Comparison of ENCODE assay signal across 13 cellular contexts in the genomic region with DNA sequence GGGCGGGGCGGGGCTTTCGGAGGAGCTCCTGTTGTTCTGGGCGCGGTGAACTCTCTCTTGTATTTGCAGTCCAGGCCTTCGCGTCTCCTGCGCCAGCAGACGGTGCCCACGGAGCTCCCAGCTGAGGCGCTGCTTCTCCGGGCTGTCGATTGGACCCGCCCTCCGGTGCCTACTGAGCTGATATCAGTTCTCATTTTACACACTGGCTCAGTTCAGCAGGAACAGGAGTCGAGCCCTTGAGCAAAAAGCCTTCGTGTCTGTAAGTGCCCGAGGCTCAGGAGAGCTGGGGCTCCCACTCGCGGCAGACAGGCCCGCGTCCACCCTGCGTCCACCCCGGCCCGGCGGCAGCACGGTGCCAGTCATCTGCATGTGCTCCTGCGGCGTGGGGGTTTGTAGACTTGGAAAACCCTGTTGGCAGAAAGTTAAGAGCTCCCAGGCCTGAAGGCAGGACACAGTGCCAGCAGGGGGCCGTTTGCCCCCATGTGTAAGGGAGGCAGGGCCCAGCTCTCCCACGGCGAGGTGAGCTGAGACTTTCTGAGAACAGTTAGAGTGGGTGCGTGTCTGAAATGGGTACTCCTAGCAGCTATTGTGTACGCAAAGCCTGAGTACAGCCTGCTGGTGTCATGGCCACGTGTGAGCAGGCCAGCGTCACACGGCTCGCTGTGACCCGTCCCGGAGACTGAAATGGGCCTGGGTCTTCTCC.
DNase-seq lines count a peak whose midpoint lies in the region; ATAC-seq and TF ChIP-seq lines count a peak whose summit lies in the region.
"Had no signal": no experiment of that assay in that cellular context is flagged by ENCODE, and none has a peak within 500 bp of the region (broad histone marks: within the 10 kb centered on the region; RNA-seq: fewer than 3 reads in every experiment).

No MANE protein-coding gene starts in this region.

- POLR2A ChIA-PET in WTC11 (lab: Charles Lee): no interaction called here

- TF ChIP-seq CTCF in WTC11 (IDR thresholded peaks at IDR 0.05) (no peak), gastroesophageal sphincter (IDR thresholded peaks at IDR 0.05) (no peak), osteocyte (IDR thresholded peaks at IDR 0.05) (no peak), tibial nerve (IDR thresholded peaks at IDR 0.05) (no peak), GM10266 (IDR thresholded peaks at IDR 0.05; ENCODE audit: control insufficient read depth, insufficient read depth, low read depth, missing control alignments) (no peak)

- TF ChIP-seq EP300 in gastroesophageal sphincter (IDR thresholded peaks at IDR 0.05) (no peak), tibial nerve (IDR thresholded peaks at IDR 0.05) (peak in 1 of 2 donors; percentile 41)

- H3K36me3 Mint-ChIP-seq in WTC11: no peaks in the 10 kb centered on the region; the same call in 1 of the 2 replicates
- peaks cover 55% of the 10 kb centered on the region for H3K36me3 Mint-ChIP-seq in osteocyte (ENCODE audit: unreplicated experiment)
- H3K36me3 Mint-ChIP-seq: natural killer cell had no signal

- H3K27me3 Mint-ChIP-seq in WTC11 (ENCODE audit: low read depth) (no peaks in the 10 kb centered on the region), osteocyte (ENCODE audit: unreplicated experiment) (no peaks in the 10 kb centered on the region)

- H3K4me3 Mint-ChIP-seq in WTC11: no peak overlapping the region
- H3K4me3 Mint-ChIP-seq in osteocyte (ENCODE audit: unreplicated experiment): no peak overlapping the region
- H3K4me3 Mint-ChIP-seq: natural killer cell had no signal

- H3K4me3 ChIP-seq in gastroesophageal sphincter: no peak overlapping the region
- H3K4me3 ChIP-seq in tibial nerve: no peak overlapping the region
- H3K4me3 ChIP-seq: BLaER1 treated with 17β-estradiol and CSF1 and Interleukin-3, amounts not matched to agents 10 nM and 100 nM; MG63; PC-9 had no signal

- H3K27ac Mint-ChIP-seq in WTC11 (peak overlapping the region; percentile 72; the same call in 1 of the 2 replicates), osteocyte (ENCODE audit: unreplicated experiment) (peak overlapping the region; percentile 37)
- H3K27ac Mint-ChIP-seq: natural killer cell had no signal

- H3K27ac ChIP-seq in gastroesophageal sphincter: peak overlapping the region in 3 of 4 donors; percentile 73 to 89 (median 87)
- peak overlapping the region; percentile 64 to 97 (median 89) for H3K27ac ChIP-seq in tibial nerve
- H3K27ac ChIP-seq: BLaER1 treated with 17β-estradiol and CSF1 and Interleukin-3, amounts not matched to agents 10 nM and 100 nM; PC-9 had no signal

- TF ChIP-seq POLR2A in gastroesophageal sphincter (IDR thresholded peaks at IDR 0.05): no peak
- no peak for TF ChIP-seq POLR2A in tibial nerve (IDR thresholded peaks at IDR 0.05)

- DNase-seq in WTC11 (ENCODE audit: low spot score) (no peak), osteocyte (ENCODE audit: extremely low spot score, unreplicated experiment) (no peak), tibial nerve (ENCODE audit: low spot score in 2 of 2) (no peak), GDM1 (lab: John Stamatoyannopoulos, UW) (no peak), GM10266 (ENCODE audit: extremely low spot score) (no peak), middle frontal gyrus (ENCODE audit: extremely low spot score, low spot score) (no peak)
- DNase-seq: MG63; natural killer cell; PC-9; stimulated activated CD8-positive, alpha-beta memory T cell treated with anti-CD3 and anti-CD28 coated beads, Interleukin-4, amount 100 ng/mL, for 48 hours had no signal

- H3K36me3 ChIP-seq in gastroesophageal sphincter (peaks cover 0 to 80% of the 10 kb centered on the region in 2 donors), tibial nerve (peaks cover 0 to 61% (median 11%) of the 10 kb centered on the region in 3 donors)

- 79 to 80% methylated on average over 3 to 18 of the region's 40 CpGs for WGBS in gastroesophageal sphincter (ENCODE audit: low coverage in 1 of 2), 2 donors
- WGBS in tibial nerve, 2 donors: 58 to 72% methylated on average over 36 to 39 of the region's 40 CpGs

- H3K9me3 Mint-ChIP-seq in WTC11 (no peaks in the 10 kb centered on the region), osteocyte (ENCODE audit: unreplicated experiment) (no peaks in the 10 kb centered on the region)
- H3K9me3 Mint-ChIP-seq: natural killer cell had no signal

- CTCF ChIA-PET in WTC11 (lab: Charles Lee): interaction anchor here (1.0 to 2.8 kb wide), 4 partner anchors 11 to 44 kb away, joined by 4 to 32 read pairs (median 9); no protein-coding TSS in a partner anchor

- no peaks in the 10 kb centered on the region for H3K27me3 ChIP-seq in gastroesophageal sphincter
- H3K27me3 ChIP-seq in tibial nerve: no peaks in the 10 kb centered on the region
- H3K27me3 ChIP-seq: BLaER1 treated with 17β-estradiol and CSF1 and Interleukin-3, amounts not matched to agents 10 nM and 100 nM; MG63 had no signal

- ATAC-seq in WTC11 (no peak), gastroesophageal sphincter (no peak), HG03175 (IDR thresholded peaks at IDR 0.05; ENCODE audit: unreplicated experiment) (no peak)
- ATAC-seq: natural killer cell had no signal

- H3K9me3 ChIP-seq in gastroesophageal sphincter (no peaks in the 10 kb centered on the region), tibial nerve (no peaks in the 10 kb centered on the region)
- H3K9me3 ChIP-seq: BLaER1 treated with 17β-estradiol and CSF1 and Interleukin-3, amounts not matched to agents 10 nM and 100 nM; MG63 had no signal

- H3K4me1 ChIP-seq in gastroesophageal sphincter (peaks cover 0 to 100% (median 38%) of the 10 kb centered on the region in 3 donors), tibial nerve (peaks cover 0 to 96% (median 73%) of the 10 kb centered on the region in 4 donors)

- 0 out of 2 replicates have a peak, but pooled peaks cover 2% of the 10 kb centered on the region for H3K4me1 Mint-ChIP-seq in WTC11
- H3K4me1 Mint-ChIP-seq in osteocyte (ENCODE audit: unreplicated experiment): peaks cover 43% of the 10 kb centered on the region

TF ChIP-seq in WTC11, 78 proteins besides CTCF, POLR2A, EP300 and RAD21 (continues in another document):
- TF ChIP-seq, protein P1, sequence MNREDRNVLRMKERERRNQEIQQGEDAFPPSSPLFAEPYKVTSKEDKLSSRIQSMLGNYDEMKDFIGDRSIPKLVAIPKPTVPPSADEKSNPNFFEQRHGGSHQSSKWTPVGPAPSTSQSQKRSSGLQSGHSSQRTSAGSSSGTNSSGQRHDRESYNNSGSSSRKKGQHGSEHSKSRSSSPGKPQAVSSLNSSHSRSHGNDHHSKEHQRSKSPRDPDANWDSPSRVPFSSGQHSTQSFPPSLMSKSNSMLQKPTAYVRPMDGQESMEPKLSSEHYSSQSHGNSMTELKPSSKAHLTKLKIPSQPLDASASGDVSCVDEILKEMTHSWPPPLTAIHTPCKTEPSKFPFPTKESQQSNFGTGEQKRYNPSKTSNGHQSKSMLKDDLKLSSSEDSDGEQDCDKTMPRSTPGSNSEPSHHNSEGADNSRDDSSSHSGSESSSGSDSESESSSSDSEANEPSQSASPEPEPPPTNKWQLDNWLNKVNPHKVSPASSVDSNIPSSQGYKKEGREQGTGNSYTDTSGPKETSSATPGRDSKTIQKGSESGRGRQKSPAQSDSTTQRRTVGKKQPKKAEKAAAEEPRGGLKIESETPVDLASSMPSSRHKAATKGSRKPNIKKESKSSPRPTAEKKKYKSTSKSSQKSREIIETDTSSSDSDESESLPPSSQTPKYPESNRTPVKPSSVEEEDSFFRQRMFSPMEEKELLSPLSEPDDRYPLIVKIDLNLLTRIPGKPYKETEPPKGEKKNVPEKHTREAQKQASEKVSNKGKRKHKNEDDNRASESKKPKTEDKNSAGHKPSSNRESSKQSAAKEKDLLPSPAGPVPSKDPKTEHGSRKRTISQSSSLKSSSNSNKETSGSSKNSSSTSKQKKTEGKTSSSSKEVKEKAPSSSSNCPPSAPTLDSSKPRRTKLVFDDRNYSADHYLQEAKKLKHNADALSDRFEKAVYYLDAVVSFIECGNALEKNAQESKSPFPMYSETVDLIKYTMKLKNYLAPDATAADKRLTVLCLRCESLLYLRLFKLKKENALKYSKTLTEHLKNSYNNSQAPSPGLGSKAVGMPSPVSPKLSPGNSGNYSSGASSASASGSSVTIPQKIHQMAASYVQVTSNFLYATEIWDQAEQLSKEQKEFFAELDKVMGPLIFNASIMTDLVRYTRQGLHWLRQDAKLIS (CRISPR knock-in tag; IDR thresholded peaks at IDR 0.05; ENCODE audit: borderline replicate concordance): no peak
- no peak for TF ChIP-seq ZNF671 (CRISPR knock-in tag; IDR thresholded peaks at IDR 0.05)
- TF ChIP-seq, protein P2, sequence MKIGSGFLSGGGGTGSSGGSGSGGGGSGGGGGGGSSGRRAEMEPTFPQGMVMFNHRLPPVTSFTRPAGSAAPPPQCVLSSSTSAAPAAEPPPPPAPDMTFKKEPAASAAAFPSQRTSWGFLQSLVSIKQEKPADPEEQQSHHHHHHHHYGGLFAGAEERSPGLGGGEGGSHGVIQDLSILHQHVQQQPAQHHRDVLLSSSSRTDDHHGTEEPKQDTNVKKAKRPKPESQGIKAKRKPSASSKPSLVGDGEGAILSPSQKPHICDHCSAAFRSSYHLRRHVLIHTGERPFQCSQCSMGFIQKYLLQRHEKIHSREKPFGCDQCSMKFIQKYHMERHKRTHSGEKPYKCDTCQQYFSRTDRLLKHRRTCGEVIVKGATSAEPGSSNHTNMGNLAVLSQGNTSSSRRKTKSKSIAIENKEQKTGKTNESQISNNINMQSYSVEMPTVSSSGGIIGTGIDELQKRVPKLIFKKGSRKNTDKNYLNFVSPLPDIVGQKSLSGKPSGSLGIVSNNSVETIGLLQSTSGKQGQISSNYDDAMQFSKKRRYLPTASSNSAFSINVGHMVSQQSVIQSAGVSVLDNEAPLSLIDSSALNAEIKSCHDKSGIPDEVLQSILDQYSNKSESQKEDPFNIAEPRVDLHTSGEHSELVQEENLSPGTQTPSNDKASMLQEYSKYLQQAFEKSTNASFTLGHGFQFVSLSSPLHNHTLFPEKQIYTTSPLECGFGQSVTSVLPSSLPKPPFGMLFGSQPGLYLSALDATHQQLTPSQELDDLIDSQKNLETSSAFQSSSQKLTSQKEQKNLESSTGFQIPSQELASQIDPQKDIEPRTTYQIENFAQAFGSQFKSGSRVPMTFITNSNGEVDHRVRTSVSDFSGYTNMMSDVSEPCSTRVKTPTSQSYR (CRISPR knock-in tag; IDR thresholded peaks at IDR 0.05): no peak
- TF ChIP-seq RELA (CRISPR knock-in tag; IDR thresholded peaks at IDR 0.05; ENCODE audit: borderline replicate concordance): no peak
